ENCODE assay signal across 19 cellular contexts in genomic region chr9:32989651-32990050, GRCh38.
"Had no signal": no experiment of that assay in that cellular context is flagged by ENCODE, and none has a peak within 500 bp of the region (broad histone marks: within the 10 kb centered on the region; RNA-seq: fewer than 3 reads in every experiment).

No MANE protein-coding gene starts in this region.

- H3K9me3 Mint-ChIP-seq: activated naive CD4-positive, alpha-beta T cell treated with anti-CD3 and anti-CD28 coated beads, Interleukin-2, amount 50 U/mL, for 72 hours; brain; natural killer cell treated with Interleukin-12 subunit alpha and Interleukin-12 subunit beta and Interleukin-15 and Interleukin-18, amount 100 ng/mL, for 72 hours; stimulated activated naive B cell treated with anti-CD40 and anti-IgM and Interleukin-4, amounts not matched to agents 10 μg/mL and 1 μg/mL and 100 μg/mL, for 72 hours had no signal

- H3K27ac Mint-ChIP-seq: activated naive CD4-positive, alpha-beta T cell treated with anti-CD3 and anti-CD28 coated beads, Interleukin-2, amount 50 U/mL, for 72 hours; natural killer cell treated with Interleukin-12 subunit alpha and Interleukin-12 subunit beta and Interleukin-15 and Interleukin-18, amount 100 ng/mL, for 72 hours; progenitor cell of endocrine pancreas; stimulated activated naive B cell treated with anti-CD40 and anti-IgM and Interleukin-4, amounts not matched to agents 10 μg/mL and 1 μg/mL and 100 μg/mL, for 72 hours; T-helper 17 cell had no signal

- H3K27me3 Mint-ChIP-seq: natural killer cell treated with Interleukin-12 subunit alpha and Interleukin-12 subunit beta and Interleukin-15 and Interleukin-18, amount 100 ng/mL, for 72 hours; progenitor cell of endocrine pancreas; stimulated activated naive B cell treated with anti-CD40 and anti-IgM and Interleukin-4, amounts not matched to agents 10 μg/mL and 1 μg/mL and 100 μg/mL, for 72 hours; T-helper 17 cell had no signal

- H3K9me3 ChIP-seq: esophagus squamous epithelium, heart left ventricle, suprapubic skin, upper lobe of left lung had no signal

- DNase-seq: activated CD4-positive, alpha-beta T cell treated with anti-CD3 and anti-CD28 coated beads for 1 hour; amygdala; esophagus squamous epithelium; foreskin melanocyte; heart left ventricle; islet precursor cell; nucleus accumbens; right cardiac atrium; stimulated activated naive B cell treated with anti-CD40 and anti-IgM and Interleukin-4, amounts not matched to agents 10 μg/mL and 1 μg/mL and 100 μg/mL, for 72 hours; T-helper 17 cell had no signal

- H3K27me3 ChIP-seq: esophagus squamous epithelium, heart left ventricle, suprapubic skin, upper lobe of left lung had no signal

- H3K27ac ChIP-seq: esophagus squamous epithelium, heart left ventricle, SK-N-MC, suprapubic skin, upper lobe of left lung had no signal

- H3K4me2 ChIP-seq: smooth muscle cell had no signal

- ATAC-seq: activated naive CD4-positive, alpha-beta T cell treated with anti-CD3 and anti-CD28 coated beads, Interleukin-2, amount 50 U/mL, for 72 hours; heart left ventricle; left lobe of liver; natural killer cell treated with Interleukin-12 subunit alpha and Interleukin-12 subunit beta and Interleukin-15 and Interleukin-18, amount 100 ng/mL, for 72 hours; right cardiac atrium; stimulated activated naive B cell treated with anti-CD40 and anti-IgM and Interleukin-4, amounts not matched to agents 10 μg/mL and 1 μg/mL and 100 μg/mL, for 72 hours; T-helper 17 cell had no signal

- H3K4me3 ChIP-seq: esophagus squamous epithelium, heart left ventricle, SK-N-MC, smooth muscle cell, suprapubic skin, upper lobe of left lung had no signal

- H3K4me3 Mint-ChIP-seq: brain; natural killer cell treated with Interleukin-12 subunit alpha and Interleukin-12 subunit beta and Interleukin-15 and Interleukin-18, amount 100 ng/mL, for 72 hours; stimulated activated naive B cell treated with anti-CD40 and anti-IgM and Interleukin-4, amounts not matched to agents 10 μg/mL and 1 μg/mL and 100 μg/mL, for 72 hours; T-helper 17 cell had no signal
